Comparison of ENCODE assay signal across 23 cellular contexts in genomic region chr10:55786461-55786860, GRCh38.
"Had no signal": no experiment of that assay in that cellular context is flagged by ENCODE, and none has a peak within 500 bp of the region (broad histone marks: within the 10 kb centered on the region; RNA-seq: fewer than 3 reads in every experiment).

No MANE protein-coding gene starts in this region.

- H3K4me1 Mint-ChIP-seq: memory B cell; neural progenitor cell; stimulated activated effector memory CD8-positive, alpha-beta T cell treated with anti-CD3 and anti-CD28 coated beads, Interleukin-12 subunit alpha, Interleukin-12 subunit beta, amount 100 ng/mL, for 72 hours had no signal

- H3K27ac Mint-ChIP-seq: memory B cell; natural killer cell treated with Interleukin-12 subunit alpha and Interleukin-12 subunit beta and Interleukin-15 and Interleukin-18, amount 100 ng/mL, for 72 hours; neural progenitor cell; stimulated activated effector memory CD8-positive, alpha-beta T cell treated with anti-CD3 and anti-CD28 coated beads, Interleukin-12 subunit alpha, Interleukin-12 subunit beta, amount 100 ng/mL, for 72 hours; type B pancreatic cell had no signal

- H2AFZ ChIP-seq: neural progenitor cell had no signal

- H3K9me3 Mint-ChIP-seq: neural progenitor cell, type B pancreatic cell had no signal

- DNase-seq: dermis blood vessel endothelial cell; esophagus squamous epithelium; foreskin fibroblast; glutamatergic neuron; islet precursor cell; left lung; lower lobe of right lung; midbrain; nucleus accumbens; ovary; right cardiac atrium; stimulated activated CD4-positive, alpha-beta T cell treated with anti-CD3 and anti-CD28 coated beads, Interleukin-4, amount 100 ng/mL, for 1 hour; stimulated activated CD8-positive, alpha-beta memory T cell treated with anti-CD3 and anti-CD28 coated beads, Interleukin-4, amount 100 ng/mL, for 48 hours; stimulated activated naive CD8-positive, alpha-beta T cell treated with anti-CD3 and anti-CD28 coated beads, Interleukin-15, Interleukin-2, amounts not matched to agents 100 U/mL and 50 U/mL, for 24 hours; thyroid gland had no signal

- H3K4me1 ChIP-seq: esophagus squamous epithelium, gastroesophageal sphincter, left lung, lower lobe of right lung, neural progenitor cell, suprapubic skin, thyroid gland had no signal

- H3K9me3 ChIP-seq: gastroesophageal sphincter, left lung, lower lobe of right lung, ovary, thyroid gland had no signal

- H3K9ac ChIP-seq: neural progenitor cell had no signal

- H3K27me3 Mint-ChIP-seq: memory B cell; natural killer cell treated with Interleukin-12 subunit alpha and Interleukin-12 subunit beta and Interleukin-15 and Interleukin-18, amount 100 ng/mL, for 72 hours; type B pancreatic cell had no signal

- H3K4me2 ChIP-seq: neural progenitor cell had no signal

- ATAC-seq: gastroesophageal sphincter; left lung; lower lobe of right lung; natural killer cell treated with Interleukin-12 subunit alpha and Interleukin-12 subunit beta and Interleukin-15 and Interleukin-18, amount 100 ng/mL, for 72 hours; right cardiac atrium; stimulated activated effector memory CD8-positive, alpha-beta T cell treated with anti-CD3 and anti-CD28 coated beads, Interleukin-12 subunit alpha, Interleukin-12 subunit beta, amount 100 ng/mL, for 72 hours; stimulated activated naive CD8-positive, alpha-beta T cell treated with anti-CD3 and anti-CD28 coated beads, Interleukin-15, Interleukin-2, amounts not matched to agents 100 U/mL and 50 U/mL, for 24 hours had no signal

- H3K36me3 Mint-ChIP-seq: memory B cell; natural killer cell treated with Interleukin-12 subunit alpha and Interleukin-12 subunit beta and Interleukin-15 and Interleukin-18, amount 100 ng/mL, for 72 hours; neural progenitor cell; stimulated activated effector memory CD8-positive, alpha-beta T cell treated with anti-CD3 and anti-CD28 coated beads, Interleukin-12 subunit alpha, Interleukin-12 subunit beta, amount 100 ng/mL, for 72 hours; type B pancreatic cell had no signal

- H3K27me3 ChIP-seq: esophagus squamous epithelium, gastroesophageal sphincter, left lung, neural progenitor cell, ovary, suprapubic skin, thyroid gland had no signal

- H3K4me3 Mint-ChIP-seq: memory B cell; natural killer cell treated with Interleukin-12 subunit alpha and Interleukin-12 subunit beta and Interleukin-15 and Interleukin-18, amount 100 ng/mL, for 72 hours; neural progenitor cell; stimulated activated effector memory CD8-positive, alpha-beta T cell treated with anti-CD3 and anti-CD28 coated beads, Interleukin-12 subunit alpha, Interleukin-12 subunit beta, amount 100 ng/mL, for 72 hours; type B pancreatic cell had no signal

- H3K4me3 ChIP-seq: esophagus squamous epithelium, gastroesophageal sphincter, left lung, lower lobe of right lung, neural progenitor cell, ovary, suprapubic skin, thyroid gland had no signal

- H3K36me3 ChIP-seq: esophagus squamous epithelium, gastroesophageal sphincter, left lung, lower lobe of right lung, neural progenitor cell, ovary, suprapubic skin, thyroid gland had no signal

- H3K27ac ChIP-seq: esophagus squamous epithelium, gastroesophageal sphincter, left lung, lower lobe of right lung, neural progenitor cell, ovary, suprapubic skin, thyroid gland had no signal

- FAIRE-seq: urothelium cell line had no signal
